Comparison of ENCODE assay signal across 25 cellular contexts in genomic region chr17:65550075-65550635, GRCh38. TPM values are rescaled to one million over a fixed set of nuclear protein-coding genes. Genes with fewer than 3 reads are reported as not detected.
A peak's percentile ranks its signal among the peaks of the same experiment; 100 is the strongest.
DNase-seq lines count a peak whose midpoint lies in the region; ATAC-seq and TF ChIP-seq lines count a peak whose summit lies in the region.
"Had no signal": no experiment of that assay in that cellular context is flagged by ENCODE, and none has a peak within 500 bp of the region (broad histone marks: within the 10 kb centered on the region; RNA-seq: fewer than 3 reads in every experiment).

No MANE protein-coding gene starts in this region.

- 64 to 79% (median 67%) methylated on average over 8 to 9 of the region's 9 CpGs for WGBS in heart left ventricle, 4 donors
- WGBS in ectodermal cell, 2 experiments: 15 to 18% methylated on average over 9 of the region's 9 CpGs
- WGBS in lung, 2 donors: 58 to 75% methylated on average over 9 of the region's 9 CpGs
- WGBS in spleen, 5 donors: 79 to 84% (median 80%) methylated on average over 9 of the region's 9 CpGs

- H3K36me3 ChIP-seq in heart left ventricle: peaks cover 0 to 13% (median 5%) of the 10 kb centered on the region in 9 donors
- peaks cover 30% of the 10 kb centered on the region for H3K36me3 ChIP-seq in ectodermal cell (ENCODE audit: control insufficient read depth, insufficient read depth, low read length)
- H3K36me3 ChIP-seq in lung (ENCODE audit: control insufficient read depth in 2 of 2, insufficient read depth in 2 of 2, low read length in 2 of 2): peaks cover 4 to 7% of the 10 kb centered on the region in 2 donors
- H3K36me3 ChIP-seq in spleen: peaks cover 0 to 28% (median 6%) of the 10 kb centered on the region in 6 donors

- no peak for ATAC-seq in left ventricle myocardium superior
- no peak for ATAC-seq in heart left ventricle
- ATAC-seq in lung (ENCODE audit: insufficient read depth, low FRiP score): no peak
- ATAC-seq: activated CD4-positive, CD25-positive, alpha-beta regulatory T cell treated with anti-CD3 and anti-CD28 coated beads, Interleukin-2, amount 50 U/mL, for 24 hours; gastroesophageal sphincter; psoas muscle had no signal

- H3K27ac ChIP-seq in heart left ventricle (peak overlapping the region in 3 of 12 donors; percentile 1 to 55 (median 39)), ectodermal cell (ENCODE audit: insufficient read depth, low read depth, low read length, poor library complexity, severe bottlenecking) (peak overlapping the region; percentile 29), lung (ENCODE audit: low read depth in 1 of 2, low read length in 1 of 2) (peak overlapping the region; percentile 15 to 30), spleen (no peak overlapping the region)
- H3K27ac ChIP-seq: KMS-11, psoas muscle, stomach, tibial artery had no signal

- intact Hi-C loops in left ventricle myocardium superior (cut with micrococcal nuclease): no loop called here
- intact Hi-C loops in heart left ventricle (cut with DNase I): loop anchor here in 4 of 10 donors (10.0 kb wide), 3 partner anchors 255 to 625 kb away; no protein-coding TSS in a partner anchor
- intact Hi-C loops in spleen (cut with DNase I; ENCODE audit: low total_unique reads): loop anchor here (10.0 kb wide), 1 partner anchor 315 kb away; no protein-coding TSS in a partner anchor

- peak; percentile 23 for DNase-seq in left ventricle myocardium superior
- no peak for DNase-seq in heart left ventricle
- DNase-seq in lung (ENCODE audit: low spot score): no peak
- DNase-seq in spleen: peak; percentile 41
- no peak for DNase-seq in HUDEP-2 (lab: John Stamatoyannopoulos, UW; ENCODE audit: unreplicated experiment in 76 of 76)
- DNase-seq in mesenteric fat pad (ENCODE audit: low spot score): no peak
- no peak for DNase-seq in activated T-cell treated with anti-CD3 and anti-CD28 coated beads for 4 hours
- DNase-seq: activated CD4-positive, alpha-beta T cell treated with anti-CD3 and anti-CD28 coated beads, Interleukin-2, amount 50 U/mL, for 48 hours; activated naive CD4-positive, alpha-beta T cell treated with anti-CD3 and anti-CD28 coated beads, Interleukin-2, amount 50 U/mL, for 16 hours; amygdala; CD4-positive, CD25-positive, alpha-beta regulatory T cell; cortex of kidney; NCI-H1417 treated with DMSO at 0.1 percent for 48 hours; NCI-H2107; NCI-H446 treated with DMSO at 0.1 percent for 48 hours; nucleus accumbens; stimulated activated CD8-positive, alpha-beta memory T cell treated with anti-CD3 and anti-CD28 coated beads, Interleukin-4, amount 100 ng/mL, for 48 hours; stomach; T-helper 1 cell; tibial artery had no signal

- H3K4me1 ChIP-seq in heart left ventricle: peaks cover 0 to 91% (median 45%) of the 10 kb centered on the region in 12 donors
- H3K4me1 ChIP-seq in ectodermal cell (ENCODE audit: control insufficient read depth, insufficient read depth, low read length): peaks cover 84% of the 10 kb centered on the region
- peaks cover 12 to 38% of the 10 kb centered on the region in 2 donors for H3K4me1 ChIP-seq in lung (ENCODE audit: control insufficient read depth in 2 of 2, insufficient read depth in 2 of 2, low read length in 2 of 2)
- H3K4me1 ChIP-seq in spleen: peaks cover 0 to 38% (median 4%) of the 10 kb centered on the region in 6 donors

- no peaks in the 10 kb centered on the region for H3K27me3 ChIP-seq in heart left ventricle
- H3K27me3 ChIP-seq in ectodermal cell (ENCODE audit: control insufficient read depth, insufficient read depth, low read length, poor library complexity, severe bottlenecking): no peaks in the 10 kb centered on the region
- no peaks in the 10 kb centered on the region for H3K27me3 ChIP-seq in lung (ENCODE audit: control insufficient read depth, insufficient read depth)
- no peaks in the 10 kb centered on the region for H3K27me3 ChIP-seq in spleen (replicated peaks in 1 of 7)
- H3K27me3 ChIP-seq: gastroesophageal sphincter, stomach, tibial artery had no signal

- TF ChIP-seq CTCF in heart left ventricle (IDR thresholded peaks at IDR 0.05) (no peak), lung (IDR thresholded peaks at IDR 0.05; ENCODE audit: control extremely low read depth, extremely low read depth) (no peak), spleen (IDR thresholded peaks at IDR 0.05 in 8 of 11, conservative IDR thresholded peaks at IDR 0.05 in 3 of 11) (no peak)

- H3K9me3 ChIP-seq in heart left ventricle (no peaks in the 10 kb centered on the region), ectodermal cell (ENCODE audit: control insufficient read depth, low read length) (no peaks in the 10 kb centered on the region), lung (ENCODE audit: control insufficient read depth in 2 of 2, insufficient read depth in 1 of 2, low read length in 1 of 2) (no peaks in the 10 kb centered on the region), spleen (no peaks in the 10 kb centered on the region)
- H3K9me3 ChIP-seq: gastroesophageal sphincter, psoas muscle, stomach, tibial artery had no signal

- H3K4me3 ChIP-seq in heart left ventricle: no peak overlapping the region
- H3K4me3 ChIP-seq in ectodermal cell (ENCODE audit: insufficient read depth, low read depth, low read length): peak overlapping the region; percentile 19
- H3K4me3 ChIP-seq in lung: no peak overlapping the region
- no peak overlapping the region for H3K4me3 ChIP-seq in spleen
- H3K4me3 ChIP-seq: gastroesophageal sphincter, psoas muscle, stomach, tibial artery had no signal

- TF ChIP-seq POLR2A in heart left ventricle (IDR thresholded peaks at IDR 0.05) (no peak), spleen (IDR thresholded peaks at IDR 0.05) (no peak)

RNA-seq across cellular contexts. Expression of gene AXIN2, which starts 11.3 kb away (rescaled TPM):
- 17.2 TPM for total RNA-seq in left ventricle myocardium superior
- 10 to 100 TPM in 6 of 9 donors, 1 to 10 TPM in 3; 5.7 to 24.0 (median 12.9) TPM for total RNA-seq in heart left ventricle
- 10 to 100 TPM in 1 of 2 donors, 1 to 10 TPM in 1; 5.6 to 20.0 TPM for polyA plus RNA-seq in heart left ventricle
- 208 TPM for polyA plus RNA-seq in ectodermal cell (2013, experiment 1 of 4)
- polyA plus RNA-seq in ectodermal cell (2013, experiment 2 of 4): 212 TPM
- polyA plus RNA-seq in ectodermal cell (2013, experiment 3 of 4): 156 TPM
- polyA plus RNA-seq in ectodermal cell (2013, experiment 4 of 4): 171 TPM
- 100 to 1,000 TPM in 1 of 2 donors, 10 to 100 TPM in 1; 60.3 to 127 TPM for total RNA-seq in lung
- 10 to 100 TPM; 13.0 to 13.2 TPM for polyA plus RNA-seq in lung
- total RNA-seq in spleen: 10 to 100 TPM in 6 of 7 donors, 1 to 10 TPM in 1; 9.8 to 16.6 (median 15.1) TPM
- polyA plus RNA-seq in spleen: 1 to 10 TPM; 1.1 to 3.0 (median 1.8) TPM
- total RNA-seq in mesenteric fat pad: 26.9 TPM

Comparison
In these comparisons a context has a peak if more than half of its experiments do, and no peak if none do; other contexts are left out.
1. DNase-seq: peak in left ventricle myocardium superior (single experiment) and spleen (single experiment); none in heart left ventricle (0 of 5), lung (single experiment), HUDEP-2 (0 of 76), mesenteric fat pad (single experiment) and activated T-cell treated with anti-CD3 and anti-CD28 coated beads for 4 hours (single experiment).
2. H3K27ac ChIP-seq: peak in ectodermal cell (single experiment) and lung (2 of 2); none in spleen (0 of 8).